In the genomic region with DNA sequence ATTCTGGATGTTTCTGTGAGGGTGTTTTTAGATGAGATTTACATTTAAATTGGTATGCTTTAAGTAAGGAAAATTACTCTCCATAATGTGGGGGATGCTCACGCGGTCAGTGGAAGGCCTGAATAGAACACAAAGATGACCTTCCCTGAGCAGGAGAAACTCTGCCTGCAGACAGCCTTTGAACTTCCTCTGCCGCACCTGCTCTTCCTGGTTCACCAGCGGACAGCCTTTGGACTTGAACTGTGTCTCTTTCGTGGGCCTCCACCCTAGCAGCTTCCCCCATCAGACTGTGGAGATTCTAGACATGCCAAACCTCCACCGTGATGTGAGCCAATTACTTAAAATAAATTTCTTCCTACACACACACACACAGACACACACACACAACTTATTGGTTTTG, we compare ENCODE assay signal across 7 cellular contexts.
"Had no signal": no experiment of that assay in that cellular context is flagged by ENCODE, and none has a peak within 500 bp of the region (broad histone marks: within the 10 kb centered on the region; RNA-seq: fewer than 3 reads in every experiment).

No MANE protein-coding gene starts in this region.

- H3K4me3 Mint-ChIP-seq: GM23338, H9, IgD-negative memory B cell had no signal

- H3K4me3 ChIP-seq: GM23338 had no signal

- H3K27ac Mint-ChIP-seq: GM23338, H9, IgD-negative memory B cell had no signal

- FAIRE-seq: H1, H54, HTR-8/SVneo had no signal

- ATAC-seq: GM23338 had no signal

- DNase-seq: H9, HCEC 1CT had no signal

- H3K4me1 Mint-ChIP-seq: GM23338, H9 had no signal
